In the genomic region with DNA sequence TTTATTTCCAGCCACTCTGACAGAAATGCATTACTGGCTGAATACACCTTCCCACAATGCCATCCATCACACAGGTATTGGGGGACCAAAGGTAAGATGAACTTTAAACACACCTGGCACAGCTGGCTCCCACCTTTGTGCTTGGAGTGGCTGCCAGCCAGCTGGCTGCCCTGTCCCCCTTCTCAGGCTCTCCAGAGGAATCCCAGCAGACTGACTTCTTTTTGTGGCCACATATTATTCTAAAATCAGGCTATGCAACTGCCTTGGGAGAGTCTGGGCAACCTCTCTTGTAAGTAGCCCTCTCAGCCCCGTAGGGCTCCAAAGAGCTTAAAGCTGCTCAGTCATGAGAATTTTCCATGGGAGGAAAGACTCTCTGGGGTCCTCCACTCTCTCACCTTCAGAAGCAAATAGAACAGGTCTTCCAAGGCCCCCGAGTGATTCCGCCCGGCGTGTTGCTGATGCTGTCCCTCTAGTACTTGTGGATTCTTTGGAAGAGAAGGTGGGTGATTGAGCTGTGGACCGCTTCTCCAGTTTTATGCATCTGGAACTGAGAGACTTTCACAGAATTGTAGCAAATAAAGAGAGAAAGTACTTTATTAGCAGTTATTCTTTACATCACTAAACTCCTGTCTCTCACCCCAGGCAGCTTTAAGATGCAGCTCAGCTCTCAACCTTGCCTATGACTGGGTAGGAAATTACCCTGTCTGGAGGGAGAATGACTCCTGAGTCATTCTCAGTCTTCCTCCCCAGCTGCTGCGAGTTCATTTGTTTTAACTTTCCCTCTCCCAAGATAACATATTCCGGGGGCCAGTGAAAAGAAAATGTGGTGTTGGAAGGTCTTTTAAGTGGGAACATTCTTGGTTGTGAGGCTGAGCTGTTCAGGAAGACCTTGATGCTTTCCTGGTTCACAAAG, we compare ENCODE assay signal across 1 cellular context.
TF ChIP-seq lines count a peak whose summit lies in the region.

No MANE protein-coding gene starts in this region.

TF ChIP-seq in GM23338, 12 proteins besides CTCF, POLR2A, EP300 and RAD21 (continued from another document):
- TF ChIP-seq, protein P1, sequence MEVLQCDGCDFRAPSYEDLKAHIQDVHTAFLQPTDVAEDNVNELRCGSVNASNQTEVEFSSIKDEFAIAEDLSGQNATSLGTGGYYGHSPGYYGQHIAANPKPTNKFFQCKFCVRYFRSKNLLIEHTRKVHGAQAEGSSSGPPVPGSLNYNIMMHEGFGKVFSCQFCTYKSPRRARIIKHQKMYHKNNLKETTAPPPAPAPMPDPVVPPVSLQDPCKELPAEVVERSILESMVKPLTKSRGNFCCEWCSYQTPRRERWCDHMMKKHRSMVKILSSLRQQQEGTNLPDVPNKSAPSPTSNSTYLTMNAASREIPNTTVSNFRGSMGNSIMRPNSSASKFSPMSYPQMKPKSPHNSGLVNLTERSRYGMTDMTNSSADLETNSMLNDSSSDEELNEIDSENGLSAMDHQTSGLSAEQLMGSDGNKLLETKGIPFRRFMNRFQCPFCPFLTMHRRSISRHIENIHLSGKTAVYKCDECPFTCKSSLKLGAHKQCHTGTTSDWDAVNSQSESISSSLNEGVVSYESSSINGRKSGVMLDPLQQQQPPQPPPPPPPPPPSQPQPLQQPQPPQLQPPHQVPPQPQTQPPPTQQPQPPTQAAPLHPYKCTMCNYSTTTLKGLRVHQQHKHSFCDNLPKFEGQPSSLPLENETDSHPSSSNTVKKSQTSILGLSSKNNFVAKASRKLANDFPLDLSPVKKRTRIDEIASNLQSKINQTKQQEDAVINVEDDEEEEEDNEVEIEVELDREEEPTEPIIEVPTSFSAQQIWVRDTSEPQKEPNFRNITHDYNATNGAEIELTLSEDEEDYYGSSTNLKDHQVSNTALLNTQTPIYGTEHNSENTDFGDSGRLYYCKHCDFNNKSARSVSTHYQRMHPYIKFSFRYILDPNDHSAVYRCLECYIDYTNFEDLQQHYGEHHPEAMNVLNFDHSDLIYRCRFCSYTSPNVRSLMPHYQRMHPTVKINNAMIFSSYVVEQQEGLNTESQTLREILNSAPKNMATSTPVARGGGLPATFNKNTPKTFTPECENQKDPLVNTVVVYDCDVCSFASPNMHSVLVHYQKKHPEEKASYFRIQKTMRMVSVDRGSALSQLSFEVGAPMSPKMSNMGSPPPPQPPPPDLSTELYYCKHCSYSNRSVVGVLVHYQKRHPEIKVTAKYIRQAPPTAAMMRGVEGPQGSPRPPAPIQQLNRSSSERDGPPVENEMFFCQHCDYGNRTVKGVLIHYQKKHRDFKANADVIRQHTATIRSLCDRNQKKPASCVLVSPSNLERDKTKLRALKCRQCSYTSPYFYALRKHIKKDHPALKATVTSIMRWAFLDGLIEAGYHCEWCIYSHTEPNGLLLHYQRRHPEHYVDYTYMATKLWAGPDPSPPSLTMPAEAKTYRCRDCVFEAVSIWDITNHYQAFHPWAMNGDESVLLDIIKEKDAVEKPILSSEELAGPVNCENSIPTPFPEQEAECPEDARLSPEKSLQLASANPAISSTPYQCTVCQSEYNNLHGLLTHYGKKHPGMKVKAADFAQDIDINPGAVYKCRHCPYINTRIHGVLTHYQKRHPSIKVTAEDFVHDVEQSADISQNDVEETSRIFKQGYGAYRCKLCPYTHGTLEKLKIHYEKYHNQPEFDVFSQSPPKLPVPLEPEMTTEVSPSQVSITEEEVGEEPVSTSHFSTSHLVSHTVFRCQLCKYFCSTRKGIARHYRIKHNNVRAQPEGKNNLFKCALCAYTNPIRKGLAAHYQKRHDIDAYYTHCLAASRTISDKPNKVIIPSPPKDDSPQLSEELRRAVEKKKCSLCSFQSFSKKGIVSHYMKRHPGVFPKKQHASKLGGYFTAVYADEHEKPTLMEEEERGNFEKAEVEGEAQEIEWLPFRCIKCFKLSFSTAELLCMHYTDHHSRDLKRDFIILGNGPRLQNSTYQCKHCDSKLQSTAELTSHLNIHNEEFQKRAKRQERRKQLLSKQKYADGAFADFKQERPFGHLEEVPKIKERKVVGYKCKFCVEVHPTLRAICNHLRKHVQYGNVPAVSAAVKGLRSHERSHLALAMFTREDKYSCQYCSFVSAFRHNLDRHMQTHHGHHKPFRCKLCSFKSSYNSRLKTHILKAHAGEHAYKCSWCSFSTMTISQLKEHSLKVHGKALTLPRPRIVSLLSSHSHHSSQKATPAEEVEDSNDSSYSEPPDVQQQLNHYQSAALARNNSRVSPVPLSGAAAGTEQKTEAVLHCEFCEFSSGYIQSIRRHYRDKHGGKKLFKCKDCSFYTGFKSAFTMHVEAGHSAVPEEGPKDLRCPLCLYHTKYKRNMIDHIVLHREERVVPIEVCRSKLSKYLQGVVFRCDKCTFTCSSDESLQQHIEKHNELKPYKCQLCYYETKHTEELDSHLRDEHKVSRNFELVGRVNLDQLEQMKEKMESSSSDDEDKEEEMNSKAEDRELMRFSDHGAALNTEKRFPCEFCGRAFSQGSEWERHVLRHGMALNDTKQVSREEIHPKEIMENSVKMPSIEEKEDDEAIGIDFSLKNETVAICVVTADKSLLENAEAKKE (CRISPR knock-in tag; IDR thresholded peaks at IDR 0.05) = no peak
